ENCODE assay signal across 17 cellular contexts in the genomic region with DNA sequence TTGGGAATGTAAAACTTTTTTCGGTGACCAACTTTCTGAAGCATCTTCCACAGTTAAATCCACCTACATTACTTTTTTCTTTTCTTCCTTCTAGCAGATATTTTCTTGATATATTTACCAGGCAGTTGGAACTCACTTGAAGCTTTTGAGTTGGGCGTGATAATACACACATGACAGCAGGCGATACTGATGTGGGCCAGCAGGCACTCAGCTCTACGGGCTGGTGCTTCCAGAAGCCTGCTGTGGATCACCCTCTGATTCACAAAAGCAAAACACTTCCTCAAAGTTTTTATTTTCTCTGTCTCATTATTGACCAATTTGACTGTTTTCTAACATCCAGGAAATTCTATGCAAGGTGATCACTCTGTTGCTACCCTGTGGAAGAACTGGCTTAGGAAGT. TPM values are rescaled to one million over a fixed set of nuclear protein-coding genes. Genes with fewer than 3 reads are reported as not detected.
DNase-seq lines count a peak whose midpoint lies in the region; ATAC-seq and TF ChIP-seq lines count a peak whose summit lies in the region.
"Had no signal": no experiment of that assay in that cellular context is flagged by ENCODE, and none has a peak within 500 bp of the region (broad histone marks: within the 10 kb centered on the region; RNA-seq: fewer than 3 reads in every experiment).

No MANE protein-coding gene starts in this region.

- H3K36me3 Mint-ChIP-seq in activated T-helper 1 cell treated with anti-CD3 and anti-CD28 coated beads, Interleukin-12 subunit alpha, Interleukin-12 subunit beta, Interleukin-2, Interleukin-4 antibody, amounts not matched to agents 30 ng/mL and 10 ng/mL and 1 ng/mL, durations not matched to agents 14 hours and 24 hours and 36 hours (ENCODE audit: low read depth) = no peaks in the 10 kb centered on the region
- H3K36me3 Mint-ChIP-seq: CD8-positive, alpha-beta T cell had no signal

- H4K20me1 ChIP-seq in fibroblast of lung (ENCODE audit: control insufficient read depth, extremely low read depth, insufficient read depth, low read length) = no peaks in the 10 kb centered on the region

- H2AFZ ChIP-seq in fibroblast of lung (ENCODE audit: low read length) = no peak overlapping the region

- no peak for DNase-seq in activated T-helper 1 cell treated with anti-CD3 and anti-CD28 coated beads, Interleukin-12 subunit alpha, Interleukin-12 subunit beta, Interleukin-2, Interleukin-4 antibody, amounts not matched to agents 30 ng/mL and 10 ng/mL and 1 ng/mL, durations not matched to agents 14 hours and 24 hours and 36 hours (ENCODE audit: low spot score)
- DNase-seq in fibroblast of lung (ENCODE audit: low read depth in 2 of 2) = peak in 1 of 2 donors; percentile 89
- DNase-seq in left lobe of liver (ENCODE audit: low spot score) = peak; percentile 3
- no peak for DNase-seq in tibial artery
- no peak for DNase-seq in dermis blood vessel endothelial cell
- no peak for DNase-seq in SK-N-DZ (ENCODE audit: low spot score)
- DNase-seq: CD8-positive, alpha-beta T cell; Kasumi-1; NCI-H1417; NCI-H1930; NCI-H2171; NCI-H446 treated with DMSO at 0.1 percent for 48 hours; NCI-H82; Peyer's patch; SHP77 treated with DMSO at 0.1 percent for 48 hours had no signal

- H3K9me3 Mint-ChIP-seq in activated T-helper 1 cell treated with anti-CD3 and anti-CD28 coated beads, Interleukin-12 subunit alpha, Interleukin-12 subunit beta, Interleukin-2, Interleukin-4 antibody, amounts not matched to agents 30 ng/mL and 10 ng/mL and 1 ng/mL, durations not matched to agents 14 hours and 24 hours and 36 hours = no peaks in the 10 kb centered on the region
- H3K9me3 Mint-ChIP-seq: CD8-positive, alpha-beta T cell had no signal

- H3K9me3 ChIP-seq in fibroblast of lung (ENCODE audit: control insufficient read depth, insufficient read depth, low read depth, low read length) = no peaks in the 10 kb centered on the region
- H3K9me3 ChIP-seq in tibial artery = no peaks in the 10 kb centered on the region
- H3K9me3 ChIP-seq: HAP-1, Peyer's patch had no signal

- H3K4me3 Mint-ChIP-seq in activated T-helper 1 cell treated with anti-CD3 and anti-CD28 coated beads, Interleukin-12 subunit alpha, Interleukin-12 subunit beta, Interleukin-2, Interleukin-4 antibody, amounts not matched to agents 30 ng/mL and 10 ng/mL and 1 ng/mL, durations not matched to agents 14 hours and 24 hours and 36 hours = no peak overlapping the region
- H3K4me3 Mint-ChIP-seq: CD8-positive, alpha-beta T cell had no signal

- no peak overlapping the region for H3K9ac ChIP-seq in fibroblast of lung (ENCODE audit: insufficient read depth, low read length)

- intact Hi-C loops in activated T-helper 1 cell treated with anti-CD3 and anti-CD28 coated beads, Interleukin-12 subunit alpha, Interleukin-12 subunit beta, Interleukin-2, Interleukin-4 antibody, amounts not matched to agents 30 ng/mL and 10 ng/mL and 1 ng/mL, durations not matched to agents 14 hours and 24 hours and 36 hours (cut with micrococcal nuclease) = loop anchor here (10.0 kb wide), 2 partner anchors 320 to 330 kb away; a partner anchor contains a TSS
- intact Hi-C loops in tibial artery (cut with DNase I; ENCODE audit: low total_unique reads) = no loop called here

- H3K27me3 ChIP-seq in fibroblast of lung (ENCODE audit: control insufficient read depth, insufficient read depth, low read length) (no peaks in the 10 kb centered on the region), tibial artery (no peaks in the 10 kb centered on the region)
- H3K27me3 ChIP-seq: Peyer's patch had no signal

- H3K79me2 ChIP-seq in fibroblast of lung (ENCODE audit: control insufficient read depth, insufficient read depth, low read length) = no peaks in the 10 kb centered on the region

- H3K27me3 Mint-ChIP-seq in activated T-helper 1 cell treated with anti-CD3 and anti-CD28 coated beads, Interleukin-12 subunit alpha, Interleukin-12 subunit beta, Interleukin-2, Interleukin-4 antibody, amounts not matched to agents 30 ng/mL and 10 ng/mL and 1 ng/mL, durations not matched to agents 14 hours and 24 hours and 36 hours (ENCODE audit: insufficient read depth) = no peaks in the 10 kb centered on the region

- TF ChIP-seq CTCF in fibroblast of lung (conservative IDR thresholded peaks at IDR 0.05 in 1 of 2, IDR thresholded peaks at IDR 0.05 in 1 of 2; ENCODE audit: low read depth in 1 of 2, low read length in 2 of 2) (no peak), tibial artery (IDR thresholded peaks at IDR 0.05) (no peak)

- H3K4me2 ChIP-seq in fibroblast of lung (ENCODE audit: extremely low read depth, insufficient read depth, low read length) = peak overlapping the region; percentile 11

- no peaks in the 10 kb centered on the region for H3K36me3 ChIP-seq in fibroblast of lung (ENCODE audit: control insufficient read depth, insufficient read depth, low read length)
- H3K36me3 ChIP-seq in tibial artery = no peaks in the 10 kb centered on the region
- H3K36me3 ChIP-seq: Peyer's patch had no signal

- ATAC-seq in left lobe of liver (no peak), GM21529 (IDR thresholded peaks at IDR 0.05; ENCODE audit: unreplicated experiment) (no peak)
- ATAC-seq: CD8-positive, alpha-beta T cell had no signal

- H3K4me3 ChIP-seq in fibroblast of lung (replicated peaks in 1 of 4; ENCODE audit: control extremely low read depth in 1 of 4, insufficient read depth in 1 of 4, low read depth in 3 of 4, low read length in 4 of 4) (no peak overlapping the region), tibial artery (no peak overlapping the region)
- H3K4me3 ChIP-seq: HAP-1, Peyer's patch had no signal

- H3K27ac ChIP-seq in fibroblast of lung (ENCODE audit: insufficient read depth, low read length) (no peak overlapping the region), tibial artery (peak overlapping the region; percentile 21 to 58)

- H3K27ac Mint-ChIP-seq in activated T-helper 1 cell treated with anti-CD3 and anti-CD28 coated beads, Interleukin-12 subunit alpha, Interleukin-12 subunit beta, Interleukin-2, Interleukin-4 antibody, amounts not matched to agents 30 ng/mL and 10 ng/mL and 1 ng/mL, durations not matched to agents 14 hours and 24 hours and 36 hours = peak overlapping the region; percentile 6
- H3K27ac Mint-ChIP-seq: CD8-positive, alpha-beta T cell had no signal

- H3K4me1 ChIP-seq in fibroblast of lung (ENCODE audit: control insufficient read depth, extremely low read depth, insufficient read depth, low read length) (peaks cover 38% of the 10 kb centered on the region), tibial artery (peaks cover 3 to 57% (median 24%) of the 10 kb centered on the region in 4 donors)
- H3K4me1 ChIP-seq: HAP-1, Peyer's patch had no signal

- H3K4me1 Mint-ChIP-seq in activated T-helper 1 cell treated with anti-CD3 and anti-CD28 coated beads, Interleukin-12 subunit alpha, Interleukin-12 subunit beta, Interleukin-2, Interleukin-4 antibody, amounts not matched to agents 30 ng/mL and 10 ng/mL and 1 ng/mL, durations not matched to agents 14 hours and 24 hours and 36 hours (ENCODE audit: low read depth) = peaks cover 59% of the 10 kb centered on the region

RNA-seq across cellular contexts. Expression of a gene that starts 22.9 kb away (rescaled TPM):
- total RNA-seq in activated T-helper 1 cell treated with anti-CD3 and anti-CD28 coated beads, Interleukin-12 subunit alpha, Interleukin-12 subunit beta, Interleukin-2, Interleukin-4 antibody, amounts not matched to agents 30 ng/mL and 10 ng/mL and 1 ng/mL, durations not matched to agents 14 hours and 24 hours and 36 hours = 1.4 and 1.5 TPM in 2 replicates
- total RNA-seq in fibroblast of lung (0.77 and 0.99 TPM in 2 replicates), left lobe of liver (4.7 TPM), dermis blood vessel endothelial cell (0.37 and 0.85 TPM in 2 replicates)
- 0.65 and 0.69 TPM in 2 replicates for polyA plus RNA-seq in fibroblast of lung
- polyA plus RNA-seq in fibroblast of lung (2012) = 0.41 and 0.62 TPM in 2 replicates
- polyA minus RNA-seq in fibroblast of lung (ENCODE audit: low replicate concordance) = 0.22 TPM in 1 of 2 replicates, not detected in the other
- 3.4 and 8.7 TPM in 2 replicates for polyA plus RNA-seq in SK-N-DZ (2014; cell fraction: cytosol; rRNA removed)
- polyA plus RNA-seq in SK-N-DZ (2014; cell fraction: nucleus; rRNA removed) = 14.4 and 24.5 TPM in 2 replicates
